Comparison of ENCODE assay signal across 14 cellular contexts in the genomic region with DNA sequence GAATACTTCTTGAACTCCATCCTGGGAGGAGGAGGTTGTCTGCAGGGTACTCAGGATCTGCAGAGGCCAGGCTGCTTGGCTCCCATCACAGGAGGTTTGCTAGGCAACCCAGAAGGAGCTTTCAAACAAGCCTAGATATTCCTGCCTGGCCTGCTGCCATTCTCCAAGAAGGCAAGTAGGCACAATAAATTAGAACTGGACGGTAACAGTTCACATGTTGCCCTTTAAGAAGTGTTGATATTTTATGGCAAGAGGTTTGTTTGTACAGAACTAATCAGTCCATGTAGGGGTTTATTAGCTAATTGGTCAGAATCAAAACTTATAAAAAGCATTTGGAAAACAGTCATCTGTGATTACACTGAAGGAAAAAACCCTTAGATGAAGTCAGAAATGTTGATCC. TPM values are rescaled to one million over a fixed set of nuclear protein-coding genes. Genes with fewer than 3 reads are reported as not detected.
DNase-seq lines count a peak whose midpoint lies in the region; ATAC-seq and TF ChIP-seq lines count a peak whose summit lies in the region.
"Had no signal": no experiment of that assay in that cellular context is flagged by ENCODE, and none has a peak within 500 bp of the region (broad histone marks: within the 10 kb centered on the region; RNA-seq: fewer than 3 reads in every experiment).

No MANE protein-coding gene starts in this region.

- no TSS peak for BruUV-seq in PC-9 (replicated peaks; lab: Mats Ljungman, UMichigan)

- TF ChIP-seq EP300 in gastroesophageal sphincter (IDR thresholded peaks at IDR 0.05): no peak

- H3K36me3 ChIP-seq in gastroesophageal sphincter: no peaks in the 10 kb centered on the region
- H3K36me3 ChIP-seq in upper lobe of right lung: no peaks in the 10 kb centered on the region
- H3K36me3 ChIP-seq in PC-9 (ENCODE audit: low read depth): no peaks in the 10 kb centered on the region

- H3F3A ChIP-seq in PC-9 (ENCODE audit: insufficient read depth, low read depth): no peaks in the 10 kb centered on the region

- POLR2A ChIA-PET in PC-9 (lab: Charles Lee; ENCODE audit: unreplicated experiment): no interaction called here

- intact Hi-C loops in upper lobe of right lung (cut with DNase I): no loop called here
- intact Hi-C loops in PC-9 (cut with micrococcal nuclease; ENCODE audit: unreplicated experiment): no loop called here

- 8 to 18% methylated on average over 1 of the region's 1 CpG for WGBS in gastroesophageal sphincter (ENCODE audit: low coverage in 1 of 2), 2 donors

- CTCF ChIA-PET in PC-9 (lab: Charles Lee): no interaction called here

- no peak for TF ChIP-seq POLR2A in gastroesophageal sphincter (IDR thresholded peaks at IDR 0.05)

- H3K79me2 ChIP-seq in PC-9 (ENCODE audit: low read depth): no peaks in the 10 kb centered on the region

- H3K4me1 ChIP-seq in gastroesophageal sphincter (peaks cover 9 to 96% (median 35%) of the 10 kb centered on the region in 3 donors), upper lobe of right lung (no peaks in the 10 kb centered on the region), PC-9 (replicated peaks; ENCODE audit: insufficient read depth) (no peaks in the 10 kb centered on the region)

- H3K9me2 ChIP-seq in PC-9 (ENCODE audit: insufficient read depth): no peaks in the 10 kb centered on the region

- H3K27me3 ChIP-seq in gastroesophageal sphincter (no peaks in the 10 kb centered on the region), upper lobe of right lung (no peaks in the 10 kb centered on the region), PC-9 (ENCODE audit: insufficient read depth, low read depth) (no peaks in the 10 kb centered on the region)

- H2AFZ ChIP-seq in PC-9: no peak overlapping the region

- no peaks in the 10 kb centered on the region for H4K20me1 ChIP-seq in PC-9 (ENCODE audit: insufficient read depth)

- H3K4me3 ChIP-seq in gastroesophageal sphincter (no peak overlapping the region), upper lobe of right lung (no peak overlapping the region), PC-9 (no peak overlapping the region)

- H3K4me2 ChIP-seq in PC-9: no peak overlapping the region

- DNase-seq in DMS53 (lab: John Stamatoyannopoulos, UW): peak; percentile 5
- no peak for DNase-seq in DMS53 treated with DMSO at 0.1 percent for 48 hours (lab: John Stamatoyannopoulos, UW; ENCODE audit: unreplicated experiment)
- DNase-seq in myocyte (ENCODE audit: low read depth): peak; percentile 41
- DNase-seq in upper lobe of right lung: no peak
- DNase-seq in PC-9: no peak
- DNase-seq: 8988T; activated CD4-positive, CD25-positive, alpha-beta regulatory T cell treated with anti-CD3 and anti-CD28 coated beads, Interleukin-2, amount 50 U/mL, for 72 hours; CD4-positive, CD25-positive, alpha-beta regulatory T cell; NCI-H1092; NCI-H345 had no signal

- ATAC-seq in gastroesophageal sphincter (no peak), upper lobe of right lung (peak; percentile 31), GM18498 (IDR thresholded peaks at IDR 0.05; ENCODE audit: unreplicated experiment) (no peak), HG02610 (IDR thresholded peaks at IDR 0.05; ENCODE audit: unreplicated experiment) (no peak)
- ATAC-seq: activated naive CD4-positive, alpha-beta T cell treated with anti-CD3 and anti-CD28 coated beads, Interleukin-2, amount 50 U/mL, for 72 hours had no signal

- peak overlapping the region; percentile 58 to 95 (median 82) for H3K27ac ChIP-seq in gastroesophageal sphincter
- H3K27ac ChIP-seq in upper lobe of right lung: no peak overlapping the region
- H3K27ac ChIP-seq in PC-9: no peak overlapping the region

- TF ChIP-seq CTCF in gastroesophageal sphincter (IDR thresholded peaks at IDR 0.05): no peak
- TF ChIP-seq CTCF in upper lobe of right lung (IDR thresholded peaks at IDR 0.05): no peak
- TF ChIP-seq CTCF in PC-9 (conservative IDR thresholded peaks at IDR 0.05): no peak

- H3K9me3 ChIP-seq in gastroesophageal sphincter (no peaks in the 10 kb centered on the region), upper lobe of right lung (no peaks in the 10 kb centered on the region), PC-9 (ENCODE audit: insufficient read depth, low read depth) (no peaks in the 10 kb centered on the region)

RNA-seq across cellular contexts. Expression of a gene that starts 39.3 kb away (rescaled TPM):
- total RNA-seq in gastroesophageal sphincter (1,000 to 10,000 TPM; 1,547 to 3,168 (median 2,047) TPM), myocyte (567 and 588 TPM in 2 replicates), upper lobe of right lung (38.9 TPM), PC-9 (2021) (0.53 and 0.87 TPM in 2 replicates)
- polyA plus RNA-seq in myocyte (2012): 128 TPM

Comparison
In these comparisons a context has a peak if more than half of its experiments do, and no peak if none do; other contexts are left out.
1. DNase-seq: peak in DMS53 (single experiment) and myocyte (single experiment); none in DMS53 treated with DMSO at 0.1 percent for 48 hours (single experiment), upper lobe of right lung (single experiment) and PC-9 (0 of 2).
2. H3K27ac ChIP-seq: peak in gastroesophageal sphincter (4 of 4); none in upper lobe of right lung (single experiment) and PC-9 (single experiment).
3. RNA of a gene that starts 39.3 kb away (total RNA-seq): 1,547 to 3,168 TPM in gastroesophageal sphincter, 567 to 588 TPM in myocyte and 38.9 TPM in upper lobe of right lung (single experiment); 0.53 to 0.87 TPM in PC-9; every median in the first group is over 10 times any median in the second.